21 cellular contexts compared by ENCODE assay signal in genomic region chr9:124506433-124506832, GRCh38. TPM values are rescaled to one million over a fixed set of nuclear protein-coding genes. Genes with fewer than 3 reads are reported as not detected.
"Had no signal": no experiment of that assay in that cellular context is flagged by ENCODE, and none has a peak within 500 bp of the region (broad histone marks: within the 10 kb centered on the region; RNA-seq: fewer than 3 reads in every experiment).

No MANE protein-coding gene starts in this region.

- DNase-seq: activated CD4-positive, CD25-positive, alpha-beta regulatory T cell treated with anti-CD3 and anti-CD28 coated beads, Interleukin-2, amount 50 U/mL, for 72 hours; activated gamma-delta T cell treated with Interleukin-2 at 50 U/mL for 16 hours; activated T-cell treated with anti-CD3 and anti-CD28 coated beads, Interleukin-2, amount 50 U/mL, for 1 hour; brain microvascular endothelial cell; caudate nucleus; effector CD4-positive, alpha-beta T cell; erythroblast; foreskin fibroblast; kidney glomerular epithelial cell; left ventricle myocardium inferior; mammary epithelial cell; natural killer cell; sigmoid colon; stimulated activated CD4-positive, alpha-beta T cell treated with anti-CD3 and anti-CD28 coated beads, Interleukin-2, amount 100 ng/mL, for 48 hours; stimulated activated naive CD4-positive, alpha-beta T cell treated with Interleukin-2 at 50 U/mL for 16 hours; WERI-Rb-1 had no signal

- H3K36me3 ChIP-seq: brain microvascular endothelial cell, left ventricle myocardium inferior, sigmoid colon, upper lobe of left lung, WERI-Rb-1 had no signal

- H3K9me3 ChIP-seq: left ventricle myocardium inferior, sigmoid colon, upper lobe of left lung had no signal

- H3K4me3 ChIP-seq: left ventricle myocardium inferior, sigmoid colon, smooth muscle cell, upper lobe of left lung had no signal

- H3K4me2 ChIP-seq: smooth muscle cell had no signal

- H3K27ac ChIP-seq: brain microvascular endothelial cell, left ventricle myocardium inferior, sigmoid colon, upper lobe of left lung, WERI-Rb-1 had no signal

- FAIRE-seq: TTC549 had no signal

- ATAC-seq: natural killer cell had no signal

RNA-seq across cellular contexts. Expression of gene NR5A1, which starts 0.8 kb away (rescaled TPM):
- total RNA-seq: aorta, fibroblast of lung, left ventricle myocardium inferior, mammary epithelial cell, natural killer cell, sigmoid colon, smooth muscle cell had no signal
- polyA plus RNA-seq: aorta, fibroblast of lung, mammary epithelial cell, smooth muscle cell had no signal

RNA-seq across cellular contexts. Expression of gene ADGRD2, which starts 56.2 kb away (rescaled TPM):
- total RNA-seq: aorta, fibroblast of lung, left ventricle myocardium inferior, natural killer cell, sigmoid colon, smooth muscle cell, upper lobe of left lung had no signal
- polyA plus RNA-seq: aorta, fibroblast of lung, sigmoid colon, smooth muscle cell had no signal
